ENCODE assay signal across 8 cellular contexts in the genomic region with DNA sequence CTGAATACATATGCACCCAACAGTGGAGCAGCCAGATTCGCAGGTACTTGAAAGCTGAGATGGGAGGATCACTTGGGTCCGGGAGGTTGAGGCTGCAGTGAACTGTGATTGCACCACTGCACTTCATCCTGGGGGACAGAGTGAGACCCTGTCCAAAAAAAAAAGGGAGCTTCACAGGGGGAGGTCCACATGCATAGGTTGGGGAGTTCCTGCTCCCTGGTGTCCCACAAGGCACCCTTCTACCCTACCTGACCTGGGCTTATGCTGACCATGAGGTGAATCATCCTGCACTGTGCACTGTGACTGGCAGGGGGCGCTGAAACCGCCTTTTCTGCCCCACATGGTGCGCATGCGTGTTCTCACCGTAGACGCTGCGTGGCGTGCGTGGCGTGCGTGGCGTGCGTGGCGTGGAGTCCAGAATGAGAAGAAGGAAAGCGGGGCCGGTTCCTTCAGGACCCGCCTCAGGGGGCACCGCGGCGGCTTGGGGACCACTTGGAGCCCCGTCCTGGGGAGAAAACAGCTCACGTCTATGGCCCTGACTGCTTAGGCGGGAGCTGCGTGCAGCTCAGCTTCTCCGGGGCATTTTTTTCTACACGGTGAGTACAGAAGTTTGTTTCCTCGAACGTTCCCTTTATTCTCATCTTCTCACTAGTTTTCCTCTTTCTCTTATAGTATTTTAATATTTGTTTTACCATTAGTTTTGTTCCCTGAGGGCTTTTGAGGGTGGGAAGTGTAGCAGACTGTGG.
A peak's percentile ranks its signal among the peaks of the same experiment; 100 is the strongest.
DNase-seq lines count a peak whose midpoint lies in the region; ATAC-seq, FAIRE-seq and TF ChIP-seq lines count a peak whose summit lies in the region.

No MANE protein-coding gene starts in this region.

- no peaks in the 10 kb centered on the region for H3K9me3 ChIP-seq in CD4-positive, alpha-beta memory T cell (ENCODE audit: control insufficient read depth in 1 of 2, low read length in 2 of 2)

- H3K4me1 Mint-ChIP-seq in CD4-positive, alpha-beta memory T cell = peaks cover 34 to 53% (median 42%) of the 10 kb centered on the region in 4 donors
- H3K4me1 Mint-ChIP-seq in activated CD8-positive, alpha-beta memory T cell treated with anti-CD3 and anti-CD28 coated beads, Interleukin-2, amount 10 ng/mL, durations not matched to agents 7 days and 5 days = peaks cover 44% of the 10 kb centered on the region
- H3K4me1 Mint-ChIP-seq in mesothelial cell of epicardium = peaks cover 33% of the 10 kb centered on the region

- no peaks in the 10 kb centered on the region for H3K27me3 Mint-ChIP-seq in CD4-positive, alpha-beta memory T cell
- no peaks in the 10 kb centered on the region for H3K27me3 Mint-ChIP-seq in activated CD8-positive, alpha-beta memory T cell treated with anti-CD3 and anti-CD28 coated beads, Interleukin-2, amount 10 ng/mL, durations not matched to agents 7 days and 5 days
- H3K27me3 Mint-ChIP-seq in mesothelial cell of epicardium (ENCODE audit: low read depth) = no peaks in the 10 kb centered on the region

- intact Hi-C loops in CD4-positive, alpha-beta memory T cell (cut with micrococcal nuclease) = loop anchor here (1.0 to 10.0 kb wide), 4 partner anchors 43 to 383 kb away; no protein-coding TSS in a partner anchor

- TF ChIP-seq CTCF in mesothelial cell of epicardium (IDR thresholded peaks at IDR 0.05; ENCODE audit: unreplicated experiment) = peak; percentile 83

- CTCF ChIA-PET in CD4-positive, alpha-beta memory T cell (lab: Charles Lee; ENCODE audit: partially characterized antibody) = interaction anchor here (0.8 to 2.1 kb wide), 9 partner anchors 11 to 325 kb away, joined by 3 to 15 read pairs (median 5); no protein-coding TSS in a partner anchor
- CTCF ChIA-PET in activated CD8-positive, alpha-beta memory T cell treated with anti-CD3 and anti-CD28 coated beads, Interleukin-2, amount 10 ng/mL, durations not matched to agents 7 days and 5 days (lab: Charles Lee) = interaction anchor here (0.7 to 2.0 kb wide), 20 partner anchors 10 to 882 kb away, joined by 3 to 12 read pairs (median 4); no protein-coding TSS in a partner anchor

- ATAC-seq in GM19397 (IDR thresholded peaks at IDR 0.05; ENCODE audit: unreplicated experiment) = peak; percentile 88
- ATAC-seq in activated CD8-positive, alpha-beta memory T cell treated with anti-CD3 and anti-CD28 coated beads, Interleukin-2, amount 10 ng/mL, durations not matched to agents 7 days and 5 days = peak; percentile 92

- DNase-seq in CD4-positive, alpha-beta memory T cell = peak; percentile 84 to 88 (median 87)
- DNase-seq in HPDE6-E6E7 (ENCODE audit: extremely low spot score) (peak; percentile 97), NOMO-1 (lab: John Stamatoyannopoulos, UW; ENCODE audit: unreplicated experiment in 2 of 2) (peak; percentile 65 to 81), mesothelial cell of epicardium (ENCODE audit: low spot score in 2 of 2, unreplicated experiment in 2 of 2) (peak; percentile 78 to 91)
- peak; percentile 94 for DNase-seq in activated CD8-positive, alpha-beta memory T cell treated with anti-CD3 and anti-CD28 coated beads, Interleukin-2, amount 10 ng/mL, durations not matched to agents 7 days and 5 days
- peak; percentile 71 to 82 for DNase-seq in stimulated activated CD8-positive, alpha-beta memory T cell treated with anti-CD3 and anti-CD28 coated beads, Interleukin-15, amount 100 ng/mL, for 4 hours (ENCODE audit: low read depth in 2 of 2)

- peak overlapping the region; percentile 93 to 99 (median 96) for H3K4me3 Mint-ChIP-seq in CD4-positive, alpha-beta memory T cell
- H3K4me3 Mint-ChIP-seq in activated CD8-positive, alpha-beta memory T cell treated with anti-CD3 and anti-CD28 coated beads, Interleukin-2, amount 10 ng/mL, durations not matched to agents 7 days and 5 days = peak overlapping the region; percentile 83
- H3K4me3 Mint-ChIP-seq in mesothelial cell of epicardium = peak overlapping the region; percentile 88

- POLR2A ChIA-PET in CD4-positive, alpha-beta memory T cell (lab: Charles Lee; ENCODE audit: partially characterized antibody) = interaction anchor here (0.9 kb wide), 1 partner anchor 62 kb away, joined by 3 read pairs; no protein-coding TSS in a partner anchor

- peaks cover 5 to 16% of the 10 kb centered on the region in 2 donors for H3K36me3 Mint-ChIP-seq in CD4-positive, alpha-beta memory T cell
- peaks cover 17% of the 10 kb centered on the region for H3K36me3 Mint-ChIP-seq in activated CD8-positive, alpha-beta memory T cell treated with anti-CD3 and anti-CD28 coated beads, Interleukin-2, amount 10 ng/mL, durations not matched to agents 7 days and 5 days
- H3K36me3 Mint-ChIP-seq in mesothelial cell of epicardium = peaks cover 3% of the 10 kb centered on the region

- peak overlapping the region; percentile 71 to 74 for H3K4me3 ChIP-seq in CD4-positive, alpha-beta memory T cell (ENCODE audit: low read length in 2 of 2)

- no peaks in the 10 kb centered on the region for H3K9me3 Mint-ChIP-seq in CD4-positive, alpha-beta memory T cell
- no peaks in the 10 kb centered on the region for H3K9me3 Mint-ChIP-seq in activated CD8-positive, alpha-beta memory T cell treated with anti-CD3 and anti-CD28 coated beads, Interleukin-2, amount 10 ng/mL, durations not matched to agents 7 days and 5 days (ENCODE audit: low read depth)
- H3K9me3 Mint-ChIP-seq in mesothelial cell of epicardium = no peaks in the 10 kb centered on the region

- H3K27me3 ChIP-seq in CD4-positive, alpha-beta memory T cell (ENCODE audit: insufficient read depth, low read length) = no peaks in the 10 kb centered on the region

- H3K27ac Mint-ChIP-seq in CD4-positive, alpha-beta memory T cell = peak overlapping the region; percentile 77 to 98 (median 95)
- H3K27ac Mint-ChIP-seq in activated CD8-positive, alpha-beta memory T cell treated with anti-CD3 and anti-CD28 coated beads, Interleukin-2, amount 10 ng/mL, durations not matched to agents 7 days and 5 days = peak overlapping the region; percentile 89
- H3K27ac Mint-ChIP-seq in mesothelial cell of epicardium = peak overlapping the region; percentile 92

- no peaks in the 10 kb centered on the region for H3K36me3 ChIP-seq in CD4-positive, alpha-beta memory T cell (ENCODE audit: insufficient read depth, low read length)

- peak overlapping the region; percentile 67 for H3K27ac ChIP-seq in CD4-positive, alpha-beta memory T cell (ENCODE audit: low read depth, low read length)

- H3K4me1 ChIP-seq in CD4-positive, alpha-beta memory T cell (ENCODE audit: insufficient read depth, low read length) = peaks cover 39% of the 10 kb centered on the region

- peak; percentile 26 for FAIRE-seq in endometrium (lab: Jason Lieb, UNC)

Comparison
In these comparisons a context has a peak if more than half of its experiments do, and no peak if none do; other contexts are left out.
1. Peak in every context shown above with its lines: DNase-seq, ATAC-seq, H3K4me3 ChIP-seq and H3K27ac ChIP-seq.